20 cellular contexts compared by ENCODE assay signal in genomic region chr5:68137451-68138190, GRCh38.
DNase-seq lines count a peak whose midpoint lies in the region; ATAC-seq and TF ChIP-seq lines count a peak whose summit lies in the region.
"Had no signal": no experiment of that assay in that cellular context is flagged by ENCODE, and none has a peak within 500 bp of the region (broad histone marks: within the 10 kb centered on the region; RNA-seq: fewer than 3 reads in every experiment).

No MANE protein-coding gene starts in this region.

- BruUV-seq in IMR-90 (replicated peaks; lab: Mats Ljungman, UMichigan) (no TSS peak), mammary epithelial cell (replicated peaks; lab: Mats Ljungman, UMichigan) (no TSS peak)

- no peak overlapping the region for H4K5ac ChIP-seq in IMR-90 (ENCODE audit: low read depth, low read length)

- H3K4me2 ChIP-seq in IMR-90 (ENCODE audit: low read depth, low read length) (no peak overlapping the region), mammary epithelial cell (ENCODE audit: insufficient read depth, low read depth, low read length) (no peak overlapping the region)

- peaks cover 10% of the 10 kb centered on the region for H3K4me1 ChIP-seq in IMR-90 (ENCODE audit: control insufficient read depth, insufficient read depth, low read length)
- H3K4me1 ChIP-seq in mammary epithelial cell (ENCODE audit: insufficient read depth, low read length) = peaks cover 4% of the 10 kb centered on the region
- H3K4me1 ChIP-seq: upper lobe of left lung had no signal

- H2BK20ac ChIP-seq in IMR-90 (ENCODE audit: low read depth, low read length) = no peak overlapping the region

- CTCF ChIA-PET in IMR-90 (lab: Yijun Ruan, JAX) = no interaction called here
- CTCF ChIA-PET in RWPE1 (lab: Yijun Ruan, JAX) = interaction anchor here (0.6 kb wide), 2 partner anchors 10 to 143 kb away, joined by 3 to 5 read pairs; no protein-coding TSS in a partner anchor
- CTCF ChIA-PET in mammary epithelial cell (lab: Charles Lee; ENCODE audit: low non-redundant PET) = no interaction called here

- no peak overlapping the region for H2AK9ac ChIP-seq in IMR-90 (replicated peaks; ENCODE audit: low read depth, low read length, poor library complexity)

- no peak overlapping the region for H3K23ac ChIP-seq in IMR-90 (ENCODE audit: low read depth, low read length)

- no peak for ATAC-seq in IMR-90 (ENCODE audit: low read depth)
- ATAC-seq in sciatic nerve = peak; percentile 79
- ATAC-seq in GM19324 (IDR thresholded peaks at IDR 0.05; ENCODE audit: low FRiP score, unreplicated experiment) = no peak
- ATAC-seq: effector memory CD8-positive, alpha-beta T cell had no signal

- no peaks in the 10 kb centered on the region for H4K20me1 ChIP-seq in IMR-90 (ENCODE audit: insufficient read depth, low read length)
- H4K20me1 ChIP-seq in mammary epithelial cell (ENCODE audit: insufficient read depth, low read length) = no peaks in the 10 kb centered on the region

- no peak overlapping the region for H3K4ac ChIP-seq in IMR-90 (ENCODE audit: low read depth, low read length)

- H2BK15ac ChIP-seq in IMR-90 (ENCODE audit: low read depth, low read length) = no peak overlapping the region

- H4K91ac ChIP-seq in IMR-90 (ENCODE audit: insufficient read depth, low read depth, low read length) = no peak overlapping the region

- in situ Hi-C loops in IMR-90 (cut with MboI; ENCODE audit: low sequenced_read_pairs) (no loop called here), mammary epithelial cell (cut with MboI; ENCODE audit: low sequenced_read_pairs in 2 of 2) (no loop called here)

- H2AFZ ChIP-seq in IMR-90 (replicated peaks; ENCODE audit: low read length, poor library complexity) (no peak overlapping the region), mammary epithelial cell (ENCODE audit: low read depth, low read length) (no peak overlapping the region)

- no peak overlapping the region for H3K14ac ChIP-seq in IMR-90 (replicated peaks; ENCODE audit: low read depth, low read length)

- DNase-seq in GM04504 (ENCODE audit: low read depth) (peak; percentile 72), IMR-90 (peak; percentile 16), fibroblast of gingiva (ENCODE audit: low read depth) (peak; percentile 96), sciatic nerve (ENCODE audit: low spot score) (no peak), RWPE1 (ENCODE audit: low spot score) (no peak), SKM-1 treated with dmso at 0.1 percent for 144 hours (lab: John Stamatoyannopoulos, UW; ENCODE audit: unreplicated experiment) (no peak), mammary epithelial cell (no peak)
- DNase-seq: activated CD4-positive, alpha-beta memory T cell treated with anti-CD3 and anti-CD28 coated beads, Interleukin-2, amount 10 ng/mL, durations not matched to agents 7 days and 5 days; brain microvascular endothelial cell; DND-41; effector memory CD8-positive, alpha-beta T cell; head of caudate nucleus; kidney; NCI-H2107; SHP77; stimulated activated CD4-positive, alpha-beta T cell treated with anti-CD3 and anti-CD28 coated beads, Interleukin-1b, Interleukin-23, amount 100 ng/mL, for 48 hours; stimulated activated CD8-positive, alpha-beta memory T cell treated with anti-CD3 and anti-CD28 coated beads, Interleukin-4, amount 100 ng/mL, for 48 hours; upper lobe of left lung had no signal

- H3K27me3 ChIP-seq in IMR-90 (ENCODE audit: control insufficient read depth, insufficient read depth, low read length) (no peaks in the 10 kb centered on the region), mammary epithelial cell (ENCODE audit: insufficient read depth, low read length) (no peaks in the 10 kb centered on the region)
- H3K27me3 ChIP-seq: brain microvascular endothelial cell, upper lobe of left lung had no signal

- no peak overlapping the region for H2BK120ac ChIP-seq in IMR-90 (ENCODE audit: low read depth, low read length)

- no CpG with 5 or more reads among the region's 2 CpGs for WGBS in IMR-90 (ENCODE audit: extremely low coverage in 2 of 2, insufficient read length in 1 of 2), 2 experiments
- WGBS in mammary epithelial cell (ENCODE audit: low coverage, missing lambda C conversion rate) = 88% methylated on average over 2 of the region's 2 CpGs

- POLR2A ChIA-PET in IMR-90 (lab: Charles Lee; ENCODE audit: unreplicated experiment) = no interaction called here
- POLR2A ChIA-PET in RWPE1 (lab: Yijun Ruan, JAX; ENCODE audit: low non-redundant PET) = no interaction called here

- H3K79me2 ChIP-seq in mammary epithelial cell (ENCODE audit: insufficient read depth, low read length) = no peaks in the 10 kb centered on the region

- H3K27ac ChIP-seq in IMR-90 (ENCODE audit: insufficient read depth, low read length) = no peak overlapping the region
- H3K27ac ChIP-seq in RWPE1 = no peak overlapping the region
- H3K27ac ChIP-seq in mammary epithelial cell (ENCODE audit: insufficient read depth, low read depth, low read length) = no peak overlapping the region
- H3K27ac ChIP-seq: brain microvascular endothelial cell, C4-2B had no signal

- H3K4me3 ChIP-seq in IMR-90 (ENCODE audit: insufficient read depth, low read depth, low read length) = no peak overlapping the region
- H3K4me3 ChIP-seq in mammary epithelial cell (replicated peaks in 1 of 3; ENCODE audit: insufficient read depth in 1 of 3, low read depth in 2 of 3, low read length in 3 of 3) = no peak overlapping the region
- H3K4me3 ChIP-seq: upper lobe of left lung had no signal

- intact Hi-C loops in IMR-90 (cut with micrococcal nuclease) = no loop called here
- intact Hi-C loops in sciatic nerve (cut with DNase I) = no loop called here
- intact Hi-C loops in mammary epithelial cell (cut with micrococcal nuclease) = no loop called here

- no peak overlapping the region for H2BK5ac ChIP-seq in IMR-90 (ENCODE audit: low read depth, low read length, poor library complexity, severe bottlenecking)

- no peak for TF ChIP-seq POLR2A in IMR-90 (IDR thresholded peaks at IDR 0.05; ENCODE audit: low read depth, low read length)

- no peak overlapping the region for H3K9ac ChIP-seq in IMR-90 (ENCODE audit: low read depth, low read length)
- no peak overlapping the region for H3K9ac ChIP-seq in mammary epithelial cell (ENCODE audit: insufficient read depth, low read length)

- H3K9me3 ChIP-seq in IMR-90 (ENCODE audit: control insufficient read depth, insufficient read depth, low read length) (no peaks in the 10 kb centered on the region), mammary epithelial cell (replicated peaks; ENCODE audit: insufficient read depth, low read length) (no peaks in the 10 kb centered on the region)
- H3K9me3 ChIP-seq: upper lobe of left lung had no signal

- H2AK5ac ChIP-seq in IMR-90 (ENCODE audit: low read depth, low read length) = no peak overlapping the region

- no peaks in the 10 kb centered on the region for H3K79me1 ChIP-seq in IMR-90 (ENCODE audit: low read depth in 1 of 2, low read length in 2 of 2)

- TF ChIP-seq CTCF in IMR-90 (conservative IDR thresholded peaks at IDR 0.05; ENCODE audit: low read depth, low read length) (no peak), RWPE1 (conservative IDR thresholded peaks at IDR 0.05; ENCODE audit: low read depth) (no peak), mammary epithelial cell (conservative IDR thresholded peaks at IDR 0.05 in 1 of 2, IDR thresholded peaks at IDR 0.05 in 1 of 2; ENCODE audit: extremely low read depth in 1 of 2, insufficient read depth in 1 of 2, low read depth in 1 of 2, low read length in 2 of 2) (no peak)

- peaks cover 3% of the 10 kb centered on the region for H3K9me1 ChIP-seq in IMR-90 (ENCODE audit: insufficient read depth, low read length)

- H3K18ac ChIP-seq in IMR-90 (ENCODE audit: low read depth, low read length) = no peak overlapping the region

- no peaks in the 10 kb centered on the region for H3K36me3 ChIP-seq in IMR-90 (ENCODE audit: control insufficient read depth, insufficient read depth, low read length)
- H3K36me3 ChIP-seq in mammary epithelial cell (ENCODE audit: insufficient read depth, low read length) = no peaks in the 10 kb centered on the region
- H3K36me3 ChIP-seq: brain microvascular endothelial cell, upper lobe of left lung had no signal

- dilution Hi-C loops in IMR-90 (cut with HindIII; ENCODE audit: low sequenced_read_pairs, unreplicated experiment) (no loop called here), mammary epithelial cell (cut with HindIII; ENCODE audit: low sequenced_read_pairs) (no loop called here)

- no peak overlapping the region for H4K8ac ChIP-seq in IMR-90 (ENCODE audit: low read depth in 2 of 2, low read length in 2 of 2)

- TF ChIP-seq RAD21 in IMR-90 (IDR thresholded peaks at IDR 0.05; ENCODE audit: low read length) = no peak

- H3K56ac ChIP-seq in IMR-90 (ENCODE audit: extremely low read depth, insufficient read depth, low read length) = no peak overlapping the region

TF ChIP-seq in IMR-90, 13 proteins besides CTCF, POLR2A, EP300 and RAD21:
- TF ChIP-seq MAFK (IDR thresholded peaks at IDR 0.05; ENCODE audit: low read depth, low read length) = no peak
- no peak for TF ChIP-seq CEBPB (IDR thresholded peaks at IDR 0.05; ENCODE audit: low read depth, low read length)
- TF ChIP-seq ELK1 (IDR thresholded peaks at IDR 0.05; ENCODE audit: borderline replicate concordance, low read depth, low read length) = no peak
- TF ChIP-seq BHLHE40 (IDR thresholded peaks at IDR 0.05; ENCODE audit: low read depth, low read length) = no peak
- TF ChIP-seq FOS (IDR thresholded peaks at IDR 0.05; ENCODE audit: low read depth, low read length) = no peak
- TF ChIP-seq MXI1 (IDR thresholded peaks at IDR 0.05; ENCODE audit: borderline replicate concordance, low read depth, low read length) = no peak
- TF ChIP-seq RFX5 (IDR thresholded peaks at IDR 0.05; ENCODE audit: low read depth, low read length) = no peak
- no peak for TF ChIP-seq NFE2L2 (IDR thresholded peaks at IDR 0.05; ENCODE audit: low read depth, low read length)
- no peak for TF ChIP-seq USF2 (IDR thresholded peaks at IDR 0.05; ENCODE audit: low read depth, low read length)

Comparison
In these comparisons a context has a peak if more than half of its experiments do, and no peak if none do; other contexts are left out.
1. DNase-seq: peak in GM04504 (single experiment), IMR-90 (single experiment) and fibroblast of gingiva (single experiment); none in sciatic nerve (single experiment), RWPE1 (single experiment), SKM-1 treated with dmso at 0.1 percent for 144 hours (single experiment) and mammary epithelial cell (single experiment).